In genomic region chr2:162007447-162008040, GRCh38 we compare ENCODE assay signal across 7 cellular contexts.
DNase-seq lines count a peak whose midpoint lies in the region; ATAC-seq, FAIRE-seq and TF ChIP-seq lines count a peak whose summit lies in the region.

No MANE protein-coding gene starts in this region.

- H2AFZ ChIP-seq in Karpas-422 (ENCODE audit: low read length) (no peak overlapping the region), parathyroid adenoma (no peak overlapping the region)

- H3K27ac ChIP-seq in Karpas-422 (ENCODE audit: low read length) (no peak overlapping the region), parathyroid adenoma (no peak overlapping the region)

- no peaks in the 10 kb centered on the region for H3K9me2 ChIP-seq in Karpas-422 (replicated peaks; ENCODE audit: insufficient read depth, low read length)

- H3K36me3 Mint-ChIP-seq in activated T-helper 2 cell treated with anti-CD3 and anti-CD28 coated beads, Interferon-gamma antibody, Interleukin-2, Interleukin-4, amounts not matched to agents 10 μg/mL and 5 μg/mL and 100 μg/mL, durations not matched to agents 14 hours and 24 hours and 36 hours (ENCODE audit: low read depth), result peaks cover 84% of the 10 kb centered on the region

- FAIRE-seq in G401.6 (lab: Jason Lieb, UNC) (peak; percentile 85), colon (lab: Jason Lieb, UNC) (peak; percentile 78)

- no peak overlapping the region for H3K4me3 ChIP-seq in Karpas-422 (ENCODE audit: low read length)
- no peak overlapping the region for H3K4me3 ChIP-seq in parathyroid adenoma (ENCODE audit: low read depth, low read length)

- no peak overlapping the region for H3K4me3 Mint-ChIP-seq in activated T-helper 2 cell treated with anti-CD3 and anti-CD28 coated beads, Interferon-gamma antibody, Interleukin-2, Interleukin-4, amounts not matched to agents 10 μg/mL and 5 μg/mL and 100 μg/mL, durations not matched to agents 14 hours and 24 hours and 36 hours (ENCODE audit: low read depth)

- TF ChIP-seq CTCF in parathyroid adenoma (IDR thresholded peaks at IDR 0.05), result peak; percentile 93

- no peak overlapping the region for H3K9ac ChIP-seq in Karpas-422 (ENCODE audit: low read length)
- no peak overlapping the region for H3K9ac ChIP-seq in parathyroid adenoma

- DNase-seq in Karpas-422, result peak; percentile 60
- DNase-seq in activated T-helper 2 cell treated with anti-CD3 and anti-CD28 coated beads, Interferon-gamma antibody, Interleukin-2, Interleukin-4, amounts not matched to agents 10 μg/mL and 5 μg/mL and 100 μg/mL, durations not matched to agents 14 hours and 24 hours and 36 hours (ENCODE audit: low spot score), result no peak

- H3K27me3 ChIP-seq in Karpas-422 (ENCODE audit: low read length) (no peaks in the 10 kb centered on the region), parathyroid adenoma (ENCODE audit: control insufficient read depth, insufficient read depth, low read length) (no peaks in the 10 kb centered on the region)

- H3K27me3 Mint-ChIP-seq in activated T-helper 2 cell treated with anti-CD3 and anti-CD28 coated beads, Interferon-gamma antibody, Interleukin-2, Interleukin-4, amounts not matched to agents 10 μg/mL and 5 μg/mL and 100 μg/mL, durations not matched to agents 14 hours and 24 hours and 36 hours (ENCODE audit: low read depth), result no peaks in the 10 kb centered on the region

- H3K4me2 ChIP-seq in Karpas-422 (ENCODE audit: low read depth, low read length, poor library complexity, severe bottlenecking) (no peak overlapping the region), parathyroid adenoma (ENCODE audit: low read length) (no peak overlapping the region)

- H3K36me3 ChIP-seq in Karpas-422 (ENCODE audit: insufficient read depth, low read length), result no peaks in the 10 kb centered on the region
- no peaks in the 10 kb centered on the region for H3K36me3 ChIP-seq in parathyroid adenoma (ENCODE audit: control insufficient read depth, insufficient read depth, low read length)

- H3K27ac Mint-ChIP-seq in activated T-helper 2 cell treated with anti-CD3 and anti-CD28 coated beads, Interferon-gamma antibody, Interleukin-2, Interleukin-4, amounts not matched to agents 10 μg/mL and 5 μg/mL and 100 μg/mL, durations not matched to agents 14 hours and 24 hours and 36 hours, result no peak overlapping the region

- no peaks in the 10 kb centered on the region for H4K20me1 ChIP-seq in Karpas-422 (ENCODE audit: insufficient read depth, low read depth, low read length)

- ATAC-seq in GM21576 (IDR thresholded peaks at IDR 0.05; ENCODE audit: unreplicated experiment), result no peak
- ATAC-seq in esophagus mucosa, result no peak

- peaks cover 58% of the 10 kb centered on the region for H3K4me1 Mint-ChIP-seq in activated T-helper 2 cell treated with anti-CD3 and anti-CD28 coated beads, Interferon-gamma antibody, Interleukin-2, Interleukin-4, amounts not matched to agents 10 μg/mL and 5 μg/mL and 100 μg/mL, durations not matched to agents 14 hours and 24 hours and 36 hours (ENCODE audit: low read depth)

- H3K9me3 Mint-ChIP-seq in activated T-helper 2 cell treated with anti-CD3 and anti-CD28 coated beads, Interferon-gamma antibody, Interleukin-2, Interleukin-4, amounts not matched to agents 10 μg/mL and 5 μg/mL and 100 μg/mL, durations not matched to agents 14 hours and 24 hours and 36 hours, result peaks cover 5% of the 10 kb centered on the region

- H3K9me3 ChIP-seq in Karpas-422 (ENCODE audit: low read length), result no peaks in the 10 kb centered on the region
- H3K9me3 ChIP-seq in parathyroid adenoma (ENCODE audit: control insufficient read depth, low read length), result no peaks in the 10 kb centered on the region

- H3K4me1 ChIP-seq in Karpas-422 (ENCODE audit: low read length) (no peaks in the 10 kb centered on the region), parathyroid adenoma (peaks cover 13% of the 10 kb centered on the region)

- intact Hi-C loops in activated T-helper 2 cell treated with anti-CD3 and anti-CD28 coated beads, Interferon-gamma antibody, Interleukin-2, Interleukin-4, amounts not matched to agents 10 μg/mL and 5 μg/mL and 100 μg/mL, durations not matched to agents 14 hours and 24 hours and 36 hours (cut with micrococcal nuclease), result loop anchor here (2.0 kb wide), 1 partner anchor 117 kb away; no protein-coding TSS in a partner anchor

- H3K79me2 ChIP-seq in Karpas-422 (ENCODE audit: low read length) (no peaks in the 10 kb centered on the region), parathyroid adenoma (no peaks in the 10 kb centered on the region)
